In genomic region chr19:23758187-23759074, GRCh38 we compare ENCODE assay signal across 8 cellular contexts. TPM values are rescaled to one million over a fixed set of nuclear protein-coding genes. Genes with fewer than 3 reads are reported as not detected.
DNase-seq lines count a peak whose midpoint lies in the region; ATAC-seq, FAIRE-seq and TF ChIP-seq lines count a peak whose summit lies in the region.

Gene ZNF681, minus strand, starts transcription at chr19:23758891. Its CDS starts 142 bp downstream, at chr19:23758749.

- peak; percentile 57 for ATAC-seq in GM19468 (IDR thresholded peaks at IDR 0.05; ENCODE audit: extremely low read depth, unreplicated experiment)
- peak; percentile 89 for ATAC-seq in RWPE2 (ENCODE audit: low read depth)
- ATAC-seq in pancreas, result peak; percentile 76 to 91 (median 82)

- H3K4me3 Mint-ChIP-seq in Calu3 (ENCODE audit: low read depth, unreplicated experiment), result peak within 1 kb of the TSS; percentile 91

- peak; percentile 61 for FAIRE-seq in pancreas (lab: Jason Lieb, UNC)

- H3K27ac ChIP-seq in HUES48 (ENCODE audit: low read depth, low read length) (peak within 1 kb of the TSS; percentile 86), RWPE2 (ENCODE audit: poor library complexity, severe bottlenecking) (peak within 1 kb of the TSS; percentile 59), pancreas (peak within 1 kb of the TSS; percentile 40 to 74 (median 60)), thyroid gland (peak within 1 kb of the TSS; percentile 11 to 58 (median 51))

- TF ChIP-seq CTCF in Calu3 (IDR thresholded peaks at IDR 0.05; ENCODE audit: unreplicated experiment), result no peak
- TF ChIP-seq CTCF in RWPE2 (IDR thresholded peaks at IDR 0.05; ENCODE audit: poor library complexity, severe bottlenecking), result no peak
- no peak for TF ChIP-seq CTCF in pancreas (IDR thresholded peaks at IDR 0.05)
- TF ChIP-seq CTCF in thyroid gland (IDR thresholded peaks at IDR 0.05), result no peak

- H3K9ac ChIP-seq in HUES48 (ENCODE audit: low read depth, low read length), result peak within 1 kb of the TSS; percentile 90

- no peaks in the 10 kb centered on the region for H3K27me3 Mint-ChIP-seq in Calu3 (ENCODE audit: unreplicated experiment)

- WGBS in pancreas, 2 donors, result 0 to 3% methylated on average over 42 to 44 of the region's 44 CpGs
- 2 to 3% methylated on average over 31 to 34 of the region's 44 CpGs for WGBS in thyroid gland, 2 donors

- H3K4me1 ChIP-seq in HUES48 (ENCODE audit: control insufficient read depth, insufficient read depth, low read length) (0 out of 2 replicates have a peak, but pooled peaks cover 5% of the 10 kb centered on the region), RWPE2 (ENCODE audit: insufficient read depth, poor library complexity, severe bottlenecking) (no peaks in the 10 kb centered on the region), pancreas (peaks cover 0 to 2% (median 0%) of the 10 kb centered on the region in 3 donors), thyroid gland (no peaks in the 10 kb centered on the region)

- peak within 1 kb of the TSS; percentile 97 for H3K4me3 ChIP-seq in HUES48 (ENCODE audit: low read depth, low read length)
- H3K4me3 ChIP-seq in RWPE2 (ENCODE audit: severe bottlenecking), result peak within 1 kb of the TSS; percentile 45
- H3K4me3 ChIP-seq in pancreas, result peak within 1 kb of the TSS; percentile 51 to 67 (median 66)
- peak within 1 kb of the TSS; percentile 33 to 94 (median 55) for H3K4me3 ChIP-seq in thyroid gland (replicated peaks in 1 of 3)

- intact Hi-C loops in Calu3 (cut with micrococcal nuclease; ENCODE audit: unreplicated experiment) (no loop called here), head of caudate nucleus (cut with DNase I) (no loop called here), pancreas (cut with DNase I) (no loop called here), thyroid gland (cut with DNase I) (no loop called here)

- H3K27me3 ChIP-seq in HUES48 (ENCODE audit: control insufficient read depth, insufficient read depth, low read length), result peaks cover 4% of the 10 kb centered on the region; the same call in 1 of the 2 replicates
- no peaks in the 10 kb centered on the region for H3K27me3 ChIP-seq in RWPE2 (ENCODE audit: insufficient read depth, poor library complexity, severe bottlenecking)
- H3K27me3 ChIP-seq in pancreas, result no peaks in the 10 kb centered on the region
- H3K27me3 ChIP-seq in thyroid gland, result no peaks in the 10 kb centered on the region

- H3K4me1 Mint-ChIP-seq in Calu3 (ENCODE audit: low read depth, unreplicated experiment), result no peaks in the 10 kb centered on the region

- TF ChIP-seq POLR2A in thyroid gland (IDR thresholded peaks at IDR 0.05), result peak in 1 of 2 donors; percentile 45

- H3K9me3 ChIP-seq in HUES48 (ENCODE audit: control insufficient read depth, insufficient read depth, low read length) (peaks cover 3% of the 10 kb centered on the region; the same call in 1 of the 2 replicates), RWPE2 (ENCODE audit: severe bottlenecking) (no peaks in the 10 kb centered on the region), pancreas (no peaks in the 10 kb centered on the region), thyroid gland (no peaks in the 10 kb centered on the region)

- peaks cover 21% of the 10 kb centered on the region for H3K36me3 Mint-ChIP-seq in Calu3 (ENCODE audit: insufficient read depth, unreplicated experiment)

- H3K9me3 Mint-ChIP-seq in Calu3 (ENCODE audit: low read depth, unreplicated experiment), result peaks cover 7% of the 10 kb centered on the region

- CTCF ChIA-PET in Calu3 (lab: Charles Lee), result interaction anchor here (0.6 kb wide), 1 partner anchor 9 kb away, joined by 3 read pairs; no protein-coding TSS in a partner anchor

- BruUV-seq in Calu3 (replicated peaks; lab: Mats Ljungman, UMichigan), result TSS peak; percentile 44

- H3K27ac Mint-ChIP-seq in Calu3 (ENCODE audit: unreplicated experiment), result peak within 1 kb of the TSS; percentile 74

- DNase-seq in Calu3 (peak; percentile 86), RWPE2 (ENCODE audit: low spot score) (peak; percentile 87), head of caudate nucleus (peak; percentile 79 to 98 (median 93)), pancreas (peak; percentile 77 to 91 (median 82)), thyroid gland (peak; percentile 91 to 93)
- peak; percentile 87 for DNase-seq in activated naive CD4-positive, alpha-beta T cell treated with anti-CD3 and anti-CD28 coated beads, Interleukin-2, amount 50 U/mL, for 16 hours

- 0 out of 2 replicates have a peak, but pooled peaks cover 4% of the 10 kb centered on the region for H3K36me3 ChIP-seq in HUES48 (ENCODE audit: control insufficient read depth, insufficient read depth, low read length)
- H3K36me3 ChIP-seq in RWPE2 (ENCODE audit: low read depth), result peaks cover 20% of the 10 kb centered on the region
- H3K36me3 ChIP-seq in pancreas, result no peaks in the 10 kb centered on the region
- H3K36me3 ChIP-seq in thyroid gland, result no peaks in the 10 kb centered on the region

RNA-seq across cellular contexts. Expression of gene ZNF681, which starts in this region (rescaled TPM):
- total RNA-seq in Calu3 (2022) (3.7 and 6.9 TPM in 2 replicates), pancreas (1 to 10 TPM in 5 of 6 donors, under 1 TPM in 1; 0.87 to 2.1 (median 1.3) TPM), thyroid gland (1 to 10 TPM; 1.6 to 4.5 (median 2.0) TPM)
- under 1 TPM; 0.30 to 0.59 TPM for polyA plus RNA-seq in pancreas

Comparison
In these comparisons a context has a peak if more than half of its experiments do, and no peak if none do; other contexts are left out.
1. Peak in every context shown above with its lines: DNase-seq, ATAC-seq, H3K4me3 ChIP-seq and H3K27ac ChIP-seq.
2. H3K4me3 ChIP-seq: peak in every context shown above with its lines; median percentile 97 in HUES48; 66 in pancreas; 55 in thyroid gland; 45 in RWPE2.